In genomic region chr16:85652431-85653221, GRCh38 we compare ENCODE assay signal across 1 cellular context.
TF ChIP-seq lines count a peak whose summit lies in the region.

No MANE protein-coding gene starts in this region.

TF ChIP-seq in K562, 482 proteins besides CTCF, POLR2A, EP300 and RAD21 (continued from another document):
- TF ChIP-seq CHD7 (IDR thresholded peaks at IDR 0.05; ENCODE audit: low read depth, low read length) (no peak), MXD1 (CRISPR knock-in tag; IDR thresholded peaks at IDR 0.05; ENCODE audit: borderline replicate concordance, poor library complexity, severe bottlenecking) (no peak), CCAR2 (IDR thresholded peaks at IDR 0.05; ENCODE audit: low read depth, low read length) (no peak), NFIX (CRISPR knock-in tag; IDR thresholded peaks at IDR 0.05; ENCODE audit: low read depth) (no peak), CREBBP (IDR thresholded peaks at IDR 0.05; ENCODE audit: low read depth, low read length) (no peak), CHD1 (IDR thresholded peaks at IDR 0.05; ENCODE audit: low read length) (no peak), GTF2A2 (tag; IDR thresholded peaks at IDR 0.05) (no peak), ZBTB33 (CRISPR knock-in tag; IDR thresholded peaks at IDR 0.05) (peak; percentile 95), PTBP1 (IDR thresholded peaks at IDR 0.05; ENCODE audit: low read depth, low read length) (no peak), HMBOX1 (IDR thresholded peaks at IDR 0.05) (no peak), NR2F6 (CRISPR knock-in tag; IDR thresholded peaks at IDR 0.05) (no peak), BACH1 (tag; IDR thresholded peaks at IDR 0.05) (no peak), PCBP1 (IDR thresholded peaks at IDR 0.05; ENCODE audit: low read depth, low read length, poor library complexity, severe bottlenecking) (peak; percentile 85), ESRRB (CRISPR knock-in tag; IDR thresholded peaks at IDR 0.05; ENCODE audit: borderline replicate concordance) (no peak), ZNF584 (CRISPR knock-in tag; IDR thresholded peaks at IDR 0.05; ENCODE audit: low read depth) (no peak), MED1 (CRISPR knock-in tag; IDR thresholded peaks at IDR 0.05; ENCODE audit: borderline replicate concordance) (no peak), FOXP1 (CRISPR knock-in tag; IDR thresholded peaks at IDR 0.05) (no peak), KDM4B (IDR thresholded peaks at IDR 0.05; ENCODE audit: borderline replicate concordance in 2 of 2, low read depth in 1 of 2) (0 out of 4 replicates have a peak, but pooled peaks of 1 of the 2 experiments have one; percentile 27), E2F6 (IDR thresholded peaks at IDR 0.05; ENCODE audit: borderline replicate concordance in 1 of 2, extremely low read depth in 1 of 2, insufficient read depth in 1 of 2, insufficient read length in 1 of 2, low read depth in 1 of 2, low read length in 1 of 2, poor library complexity in 1 of 2, severe bottlenecking in 1 of 2) (peak in 1 of 2 experiments; percentile 41), POLR2AphosphoS2 (IDR thresholded peaks at IDR 0.05; ENCODE audit: low read length) (peak; percentile 39; the same call in 1 of the 2 replicates), BRF2 (IDR thresholded peaks at IDR 0.05; ENCODE audit: borderline replicate concordance, insufficient read depth, insufficient read length) (no peak), ZBTB26 (CRISPR knock-in tag; IDR thresholded peaks at IDR 0.05) (no peak), PRPF4 (IDR thresholded peaks at IDR 0.05; ENCODE audit: insufficient read depth, low read depth, low read length, poor library complexity, severe bottlenecking) (no peak), KLF6 (CRISPR knock-in tag; IDR thresholded peaks at IDR 0.05; ENCODE audit: borderline replicate concordance) (no peak), IRF1 (CRISPR knock-in tag; IDR thresholded peaks at IDR 0.05; ENCODE audit: borderline replicate concordance) (no peak)
